In genomic region chr6:100099189-100100074, GRCh38 we compare ENCODE assay signal across 8 cellular contexts.
A peak's percentile ranks its signal among the peaks of the same experiment; 100 is the strongest.
DNase-seq lines count a peak whose midpoint lies in the region; ATAC-seq and TF ChIP-seq lines count a peak whose summit lies in the region.

No MANE protein-coding gene starts in this region.

- no peak overlapping the region for H3K9ac ChIP-seq in fibroblast of lung (ENCODE audit: insufficient read depth, low read length)

- H3K4me3 ChIP-seq in HEK293 (ENCODE audit: low read depth, low read length): no peak overlapping the region
- H3K4me3 ChIP-seq in fibroblast of lung (replicated peaks in 1 of 4; ENCODE audit: control extremely low read depth in 1 of 4, insufficient read depth in 1 of 4, low read depth in 3 of 4, low read length in 4 of 4): no peak overlapping the region
- H3K4me3 ChIP-seq in thoracic aorta: no peak overlapping the region
- no peak overlapping the region for H3K4me3 ChIP-seq in uterus

- intact Hi-C loops in uterus (cut with DNase I; ENCODE audit: low total_unique reads): no loop called here

- POLR2A ChIA-PET in HEK293 (lab: Yijun Ruan, JAX): no interaction called here

- H2AFZ ChIP-seq in fibroblast of lung (ENCODE audit: low read length): no peak overlapping the region

- no peaks in the 10 kb centered on the region for H4K20me1 ChIP-seq in fibroblast of lung (ENCODE audit: control insufficient read depth, extremely low read depth, insufficient read depth, low read length)

- H3K4me1 ChIP-seq in HEK293 (ENCODE audit: control insufficient read depth, insufficient read depth, low read length): no peaks in the 10 kb centered on the region
- no peaks in the 10 kb centered on the region for H3K4me1 ChIP-seq in fibroblast of lung (ENCODE audit: control insufficient read depth, extremely low read depth, insufficient read depth, low read length)
- no peaks in the 10 kb centered on the region for H3K4me1 ChIP-seq in thoracic aorta (ENCODE audit: control insufficient read depth in 1 of 2, low read depth in 2 of 2)
- no peaks in the 10 kb centered on the region for H3K4me1 ChIP-seq in uterus

- H3K27me3 ChIP-seq in fibroblast of lung (ENCODE audit: control insufficient read depth, insufficient read depth, low read length) (no peaks in the 10 kb centered on the region), thoracic aorta (replicated peaks; ENCODE audit: insufficient read depth) (no peaks in the 10 kb centered on the region), uterus (no peaks in the 10 kb centered on the region)

- H3K27ac ChIP-seq in HEK293 (ENCODE audit: extremely low read depth, low read depth, low read length) (no peak overlapping the region), fibroblast of lung (ENCODE audit: insufficient read depth, low read length) (no peak overlapping the region), thoracic aorta (no peak overlapping the region), uterus (no peak overlapping the region)

- CTCF ChIA-PET in HEK293 (lab: Yijun Ruan, JAX): interaction anchor here (0.6 to 6.6 kb wide), 33 partner anchors 8 to 801 kb away, joined by 3 to 142 read pairs (median 4); no protein-coding TSS in a partner anchor

- DNase-seq in CD1c-positive myeloid dendritic cell (ENCODE audit: extremely low spot score): peak; percentile 16
- DNase-seq in OCI-M1 (lab: John Stamatoyannopoulos, UW): peak; percentile 80
- peak; percentile 24 to 52 for DNase-seq in fibroblast of lung (ENCODE audit: low read depth in 2 of 2)
- no peak for DNase-seq in thoracic aorta (ENCODE audit: low spot score)
- DNase-seq in uterus: no peak
- no peak for DNase-seq in activated CD4-positive, alpha-beta T cell treated with anti-CD3 and anti-CD28 coated beads for 1 hour
- DNase-seq in HuH-7.5 (ENCODE audit: low spot score): no peak

- no peaks in the 10 kb centered on the region for H3K79me2 ChIP-seq in fibroblast of lung (ENCODE audit: control insufficient read depth, insufficient read depth, low read length)

- H3K36me3 ChIP-seq in HEK293 (ENCODE audit: control insufficient read depth in 2 of 2, insufficient read depth in 1 of 2, low read length in 2 of 2) (no peaks in the 10 kb centered on the region), fibroblast of lung (ENCODE audit: control insufficient read depth, insufficient read depth, low read length) (no peaks in the 10 kb centered on the region), thoracic aorta (no peaks in the 10 kb centered on the region), uterus (no peaks in the 10 kb centered on the region)

- no peak overlapping the region for H3K4me2 ChIP-seq in fibroblast of lung (ENCODE audit: extremely low read depth, insufficient read depth, low read length)

- TF ChIP-seq CTCF in HEK293 (tag by site-specific recombination; IDR thresholded peaks at IDR 0.05): no peak
- TF ChIP-seq CTCF in fibroblast of lung (conservative IDR thresholded peaks at IDR 0.05 in 1 of 2, IDR thresholded peaks at IDR 0.05 in 1 of 2; ENCODE audit: low read depth in 1 of 2, low read length in 2 of 2): peak in 1 of 2 donors; percentile 44
- TF ChIP-seq CTCF in thoracic aorta (IDR thresholded peaks at IDR 0.05): peak; percentile 28
- peak in 2 of 4 experiments; percentile 25 to 33 for TF ChIP-seq CTCF in uterus (IDR thresholded peaks at IDR 0.05)

- H3K9me3 ChIP-seq in HEK293 (ENCODE audit: control insufficient read depth, insufficient read depth, low read depth, low read length) (no peaks in the 10 kb centered on the region), fibroblast of lung (ENCODE audit: control insufficient read depth, insufficient read depth, low read depth, low read length) (no peaks in the 10 kb centered on the region), thoracic aorta (no peaks in the 10 kb centered on the region), uterus (no peaks in the 10 kb centered on the region)

- TF ChIP-seq POLR2A in uterus (IDR thresholded peaks at IDR 0.05): no peak

- no peak for ATAC-seq in thoracic aorta (ENCODE audit: insufficient number of reproducible peaks, low FRiP score, low read depth)

TF ChIP-seq in HEK293, 187 proteins besides CTCF, POLR2A, EP300 and RAD21:
- TF ChIP-seq ZNF416 (tag by site-specific recombination; IDR thresholded peaks at IDR 0.05): no peak
- peak; percentile 59 for TF ChIP-seq ZNF654 (tag by site-specific recombination; IDR thresholded peaks at IDR 0.05; ENCODE audit: low read depth)
- no peak for TF ChIP-seq ZBTB17 (tag by site-specific recombination; IDR thresholded peaks at IDR 0.05)
- TF ChIP-seq ZNF10 (tag by site-specific recombination; IDR thresholded peaks at IDR 0.05): 0 out of 2 replicates have a peak, but pooled peaks have one; percentile 64
- peak; percentile 34; the same call in 1 of the 2 replicates for TF ChIP-seq ZNF335 (tag by site-specific recombination; conservative IDR thresholded peaks at IDR 0.05)

Comparison
In these comparisons a context has a peak if more than half of its experiments do, and no peak if none do; other contexts are left out.
1. DNase-seq: peak in CD1c-positive myeloid dendritic cell (single experiment), OCI-M1 (single experiment) and fibroblast of lung (2 of 2); none in thoracic aorta (single experiment), uterus (0 of 2), activated CD4-positive, alpha-beta T cell treated with anti-CD3 and anti-CD28 coated beads for 1 hour (single experiment) and HuH-7.5 (single experiment).